ENCODE assay signal across 8 cellular contexts in the genomic region with DNA sequence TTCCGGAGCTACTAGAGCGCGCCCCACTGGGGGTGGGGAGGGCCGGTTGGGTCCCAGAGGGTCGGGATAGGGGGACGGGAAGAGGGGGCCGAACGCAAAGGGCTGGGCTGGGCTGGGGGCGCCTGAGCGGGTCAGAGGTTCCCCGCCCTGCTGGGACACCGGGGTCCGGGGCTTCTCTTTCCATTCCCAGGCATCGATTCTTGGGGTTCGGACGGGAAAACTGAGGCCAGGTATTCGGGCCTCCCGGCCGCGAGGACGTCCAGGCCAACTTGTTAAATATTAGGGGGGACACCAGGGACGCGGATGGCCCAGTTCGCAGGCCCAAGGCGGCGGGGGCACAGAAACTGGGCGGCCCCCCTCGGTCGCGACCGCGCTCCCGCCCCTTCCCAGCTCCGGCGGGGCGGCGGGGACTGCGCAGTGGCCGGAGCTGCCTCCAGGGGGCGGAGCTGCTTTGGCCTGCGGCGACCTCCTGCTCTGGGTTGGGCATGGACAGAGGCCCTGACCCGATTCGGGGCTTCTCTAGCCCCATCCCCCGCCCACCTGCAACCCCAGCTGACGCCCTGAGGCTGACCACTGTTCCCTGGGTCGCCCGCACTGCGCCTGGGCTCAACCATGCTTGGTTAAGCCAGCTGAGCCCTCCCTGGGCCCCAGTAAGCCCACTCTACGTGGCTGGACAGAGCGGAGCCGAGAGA. TPM values are rescaled to one million over a fixed set of nuclear protein-coding genes. Genes with fewer than 3 reads are reported as not detected.
DNase-seq lines count a peak whose midpoint lies in the region; ATAC-seq and TF ChIP-seq lines count a peak whose summit lies in the region.

No MANE protein-coding gene starts in this region.

- WGBS in right cardiac atrium = 8% methylated on average over 52 of the region's 52 CpGs

- ATAC-seq in HG03280 (IDR thresholded peaks at IDR 0.05; ENCODE audit: unreplicated experiment) (peak; percentile 28), RWPE2 (ENCODE audit: low read depth) (peak; percentile 65), right cardiac atrium (peak; percentile 71 to 78)

- H3K9me3 ChIP-seq in RWPE2 (ENCODE audit: severe bottlenecking) = no peaks in the 10 kb centered on the region
- H3K9me3 ChIP-seq in right cardiac atrium (ENCODE audit: control insufficient read depth, low read length) = no peaks in the 10 kb centered on the region

- DNase-seq in A172 (ENCODE audit: low spot score) = peak; percentile 50
- DNase-seq in RWPE2 (ENCODE audit: low spot score) = no peak
- DNase-seq in anterior cingulate cortex (lab: John Stamatoyannopoulos, UW) = peak in 47 of 58 donors; percentile 19 to 69 (median 49)
- peak; percentile 83 to 93 (median 90) for DNase-seq in right cardiac atrium
- DNase-seq in NCI-H524 treated with DMSO at 0.1 percent for 48 hours (lab: John Stamatoyannopoulos, UW) = no peak

- H3K9ac ChIP-seq in rectal smooth muscle tissue (ENCODE audit: low read length) = peak overlapping the region; percentile 30

- H3K27ac ChIP-seq in RWPE2 (ENCODE audit: poor library complexity, severe bottlenecking) = peak overlapping the region; percentile 82
- H3K27ac ChIP-seq in right cardiac atrium (ENCODE audit: low read length) = peak overlapping the region; percentile 49
- H3K27ac ChIP-seq in rectal smooth muscle tissue (ENCODE audit: low read depth, low read length) = peak overlapping the region; percentile 68

- intact Hi-C loops in right cardiac atrium (cut with DNase I) = loop anchor here in 1 of 4 donors (10.0 kb wide), 1 partner anchor 210 kb away; no protein-coding TSS in a partner anchor

- H3K4me3 ChIP-seq in RWPE2 (ENCODE audit: severe bottlenecking) (peak overlapping the region; percentile 61), right cardiac atrium (ENCODE audit: low read length) (peak overlapping the region; percentile 95), rectal smooth muscle tissue (ENCODE audit: low read length) (peak overlapping the region; percentile 78)

- H3K4me1 ChIP-seq in RWPE2 (ENCODE audit: insufficient read depth, poor library complexity, severe bottlenecking) (peaks cover 6% of the 10 kb centered on the region), right cardiac atrium (ENCODE audit: control insufficient read depth, insufficient read depth, low read length) (peaks cover 11% of the 10 kb centered on the region), rectal smooth muscle tissue (ENCODE audit: control insufficient read depth, insufficient read depth, low read length) (peaks cover 8% of the 10 kb centered on the region)

- no peaks in the 10 kb centered on the region for H3K36me3 ChIP-seq in RWPE2 (ENCODE audit: low read depth)
- no peaks in the 10 kb centered on the region for H3K36me3 ChIP-seq in rectal smooth muscle tissue (ENCODE audit: control insufficient read depth, insufficient read depth, low read length)

- peak; percentile 92 for TF ChIP-seq CTCF in GM12874 (IDR thresholded peaks at IDR 0.05; ENCODE audit: insufficient read depth, low read depth, low read length)
- peak; percentile 72 for TF ChIP-seq CTCF in RWPE2 (IDR thresholded peaks at IDR 0.05; ENCODE audit: poor library complexity, severe bottlenecking)

- H3K27me3 ChIP-seq in RWPE2 (ENCODE audit: insufficient read depth, poor library complexity, severe bottlenecking) (no peaks in the 10 kb centered on the region), right cardiac atrium (ENCODE audit: control insufficient read depth, insufficient read depth) (no peaks in the 10 kb centered on the region), rectal smooth muscle tissue (ENCODE audit: control insufficient read depth, insufficient read depth, low read length) (no peaks in the 10 kb centered on the region)

RNA-seq across cellular contexts. Expression of a gene that starts 1.2 kb away (rescaled TPM):
- 8.2 and 11.5 TPM in 2 replicates for total RNA-seq in A172 (2014; rRNA removed; shearing (Covaris generic))
- total RNA-seq in right cardiac atrium = 10 to 100 TPM in 1 of 4 donors, 1 to 10 TPM in 3; 6.4 to 11.1 (median 7.3) TPM
- polyA plus RNA-seq in right cardiac atrium = 4.5 TPM

RNA-seq across cellular contexts. Expression of a gene that starts 16.3 kb away (rescaled TPM):
- total RNA-seq in A172 (2014; rRNA removed; shearing (Covaris generic)) = 8.0 and 30.4 TPM in 2 replicates
- 10 to 100 TPM; 12.8 to 22.1 (median 17.4) TPM for total RNA-seq in right cardiac atrium
- polyA plus RNA-seq in right cardiac atrium = 15.3 TPM

RNA-seq across cellular contexts. Expression of a gene that starts 20.7 kb away (rescaled TPM):
- 72.6 and 120 TPM in 2 replicates for total RNA-seq in A172 (2014; rRNA removed; shearing (Covaris generic))
- 10 to 100 TPM; 64.4 to 71.3 (median 68.3) TPM for total RNA-seq in right cardiac atrium
- 96.0 TPM for polyA plus RNA-seq in right cardiac atrium

RNA-seq across cellular contexts. Expression of a gene that starts 40.6 kb away (rescaled TPM):
- 2.3 and 3.7 TPM in 2 replicates for total RNA-seq in A172 (2014; rRNA removed; shearing (Covaris generic))
- total RNA-seq in right cardiac atrium = 1 to 10 TPM; 1.2 to 2.7 (median 2.0) TPM
- polyA plus RNA-seq in right cardiac atrium = 1.8 TPM

RNA-seq across cellular contexts. Expression of a gene that starts 40.6 kb away (rescaled TPM):
- 71.1 and 134 TPM in 2 replicates for total RNA-seq in A172 (2014; rRNA removed; shearing (Covaris generic))
- total RNA-seq in right cardiac atrium = 10 to 100 TPM; 18.4 to 19.9 (median 18.9) TPM
- 16.1 TPM for polyA plus RNA-seq in right cardiac atrium

Comparison
In these comparisons a context has a peak if more than half of its experiments do, and no peak if none do; other contexts are left out.
1. DNase-seq: peak in A172 (single experiment), anterior cingulate cortex (47 of 58) and right cardiac atrium (3 of 3); none in RWPE2 (single experiment) and NCI-H524 treated with DMSO at 0.1 percent for 48 hours (single experiment).
2. Peak in every context shown above with its lines, with median percentiles within 50 percentile points of each other: ATAC-seq, H3K27ac ChIP-seq and H3K4me3 ChIP-seq.